15 cellular contexts compared by ENCODE assay signal in genomic region chr13:59715591-59715990, GRCh38.
A peak's percentile ranks its signal among the peaks of the same experiment; 100 is the strongest.
DNase-seq lines count a peak whose midpoint lies in the region; ATAC-seq, FAIRE-seq and TF ChIP-seq lines count a peak whose summit lies in the region.
"Had no signal": no experiment of that assay in that cellular context is flagged by ENCODE, and none has a peak within 500 bp of the region (broad histone marks: within the 10 kb centered on the region; RNA-seq: fewer than 3 reads in every experiment).

No MANE protein-coding gene starts in this region.

- intact Hi-C loops in HepG2 (cut with micrococcal nuclease; ENCODE audit: unreplicated experiment) (no loop called here), right lobe of liver (cut with DNase I) (no loop called here)

- TF ChIP-seq CTCF in HepG2 (CRISPR knock-in tag; IDR thresholded peaks at IDR 0.05) (no peak), right lobe of liver (IDR thresholded peaks at IDR 0.05) (no peak), choroid plexus epithelial cell (conservative IDR thresholded peaks at IDR 0.05; ENCODE audit: low read depth, low read length) (no peak), coronary artery (IDR thresholded peaks at IDR 0.05) (no peak)

- no peaks in the 10 kb centered on the region for H3K9me3 ChIP-seq in HepG2 (ENCODE audit: low read length)
- no peaks in the 10 kb centered on the region for H3K9me3 ChIP-seq in right lobe of liver
- H3K9me3 ChIP-seq: BLaER1 treated with 17β-estradiol and CSF1 and Interleukin-3, amounts not matched to agents 10 nM and 100 nM had no signal

- WGBS in HepG2 (ENCODE audit: low lambda C conversion rate) = 100% methylated on average over 1 of the region's 1 CpG
- 80% methylated on average over 1 of the region's 1 CpG for WGBS in right lobe of liver (ENCODE audit: insufficient coverage, low coverage, low lambda C conversion rate, missing lambda C conversion rate)

- FAIRE-seq in HepG2 (lab: Jason Lieb, UNC) = no peak
- FAIRE-seq: GM12878 had no signal

- H3K27me3 ChIP-seq in HepG2 (ENCODE audit: control insufficient read depth in 1 of 2, insufficient read depth in 2 of 2, low read length in 2 of 2) (no peaks in the 10 kb centered on the region), right lobe of liver (no peaks in the 10 kb centered on the region)
- H3K27me3 ChIP-seq: BLaER1 treated with 17β-estradiol and CSF1 and Interleukin-3, amounts not matched to agents 10 nM and 100 nM had no signal

- no peak overlapping the region for H2AFZ ChIP-seq in HepG2 (ENCODE audit: low read length)

- TF ChIP-seq RAD21 in HepG2 (CRISPR knock-in tag; IDR thresholded peaks at IDR 0.05) = no peak

- in situ Hi-C loops in HepG2 (cut with HindIII; ENCODE audit: extremely low pct_ligation_motif_present, low pct_unique_long_range_greater_than_20kb) = no loop called here

- H3K4me1 ChIP-seq in HepG2 (ENCODE audit: insufficient read depth, low read length) (peaks cover 32% of the 10 kb centered on the region), right lobe of liver (no peaks in the 10 kb centered on the region)
- H3K4me1 ChIP-seq: BLaER1 treated with 17β-estradiol and CSF1 and Interleukin-3, amounts not matched to agents 10 nM and 100 nM had no signal

- H3K27ac ChIP-seq in HepG2 (ENCODE audit: extremely low read length, insufficient read depth, low read length) (no peak overlapping the region), right lobe of liver (no peak overlapping the region), coronary artery (no peak overlapping the region)
- H3K27ac ChIP-seq: BLaER1 treated with 17β-estradiol and CSF1 and Interleukin-3, amounts not matched to agents 10 nM and 100 nM had no signal

- TF ChIP-seq EP300 in HepG2 (IDR thresholded peaks at IDR 0.05; ENCODE audit: low read depth in 2 of 2, low read length in 2 of 2) (no peak), HepG2 (CRISPR knock-in tag; IDR thresholded peaks at IDR 0.05; ENCODE audit: borderline replicate concordance) (no peak)

- CTCF ChIA-PET in HepG2 (lab: Yijun Ruan, JAX; ENCODE audit: low intra/inter-chr PET ratio, low total read pairs) = no interaction called here

- H3K4me3 ChIP-seq in HepG2 (replicated peaks in 1 of 3; ENCODE audit: insufficient read depth in 1 of 3, low read depth in 2 of 3, low read length in 3 of 3) (no peak overlapping the region), right lobe of liver (no peak overlapping the region), choroid plexus epithelial cell (ENCODE audit: low read depth, low read length) (no peak overlapping the region), coronary artery (no peak overlapping the region)
- H3K4me3 ChIP-seq: BLaER1 treated with 17β-estradiol and CSF1 and Interleukin-3, amounts not matched to agents 10 nM and 100 nM; GM12878 had no signal

- H3K9ac ChIP-seq in HepG2 (ENCODE audit: insufficient read depth, low read depth, low read length) = no peak overlapping the region
- H3K9ac ChIP-seq: BLaER1 treated with 17β-estradiol and CSF1 and Interleukin-3, amounts not matched to agents 10 nM and 100 nM had no signal

- H3K4me2 ChIP-seq in HepG2 (ENCODE audit: low read depth, low read length) = no peak overlapping the region
- H3K4me2 ChIP-seq: BLaER1 treated with 17β-estradiol and CSF1 and Interleukin-3, amounts not matched to agents 10 nM and 100 nM had no signal

- no peaks in the 10 kb centered on the region for H3K79me2 ChIP-seq in HepG2 (ENCODE audit: insufficient read depth, low read length)

- ATAC-seq in HepG2 (no peak), right lobe of liver (no peak)
- ATAC-seq: GM12878 had no signal

- no peak for DNase-seq in HepG2 (ENCODE audit: low spot score)
- no peak for DNase-seq in right lobe of liver
- DNase-seq in choroid plexus epithelial cell (ENCODE audit: low read depth) = peak; percentile 14
- DNase-seq in iris pigment epithelial cell (ENCODE audit: low read depth) = peak; percentile 14
- no peak for DNase-seq in coronary artery (ENCODE audit: low spot score)
- DNase-seq in SIG-M5 treated with dmso at 0.1 percent for 504 hours (lab: John Stamatoyannopoulos, UW; ENCODE audit: unreplicated experiment) = no peak
- DNase-seq in pons (ENCODE audit: low spot score) = no peak
- DNase-seq: ACHN; Calu3; CD4-positive, CD25-positive, alpha-beta regulatory T cell; DMS 273 treated with DMSO at 0.1 percent for 48 hours; GOT3; H9 had no signal

- H4K20me1 ChIP-seq in HepG2 (ENCODE audit: insufficient read depth, low read length) = no peaks in the 10 kb centered on the region
- H4K20me1 ChIP-seq: BLaER1 treated with 17β-estradiol and CSF1 and Interleukin-3, amounts not matched to agents 10 nM and 100 nM had no signal

- TF ChIP-seq POLR2A in HepG2 (IDR thresholded peaks at IDR 0.05; ENCODE audit: insufficient read depth in 1 of 2, low read depth in 2 of 2, low read length in 2 of 2) (no peak), right lobe of liver (IDR thresholded peaks at IDR 0.05) (no peak)

- no peaks in the 10 kb centered on the region for H3K36me3 ChIP-seq in HepG2 (replicated peaks in 1 of 2; ENCODE audit: control insufficient read depth in 1 of 2, insufficient read depth in 2 of 2, low read length in 2 of 2)
- no peaks in the 10 kb centered on the region for H3K36me3 ChIP-seq in right lobe of liver
- H3K36me3 ChIP-seq: BLaER1 treated with 17β-estradiol and CSF1 and Interleukin-3, amounts not matched to agents 10 nM and 100 nM had no signal

- POLR2A ChIA-PET in HepG2 (lab: Yijun Ruan, JAX) = no interaction called here

- BruUV-seq in HepG2 (replicated peaks; lab: Mats Ljungman, UMichigan) = no TSS peak

TF ChIP-seq in HepG2, 621 proteins besides CTCF, POLR2A, EP300 and RAD21:
- TF ChIP-seq CEBPB (IDR thresholded peaks at IDR 0.05; ENCODE audit: borderline replicate concordance, low read depth, low read length) = 0 out of 2 replicates have a peak, but pooled peaks have one; percentile 2
- TF ChIP-seq IRX3 (CRISPR knock-in tag; IDR thresholded peaks at IDR 0.05; ENCODE audit: borderline replicate concordance, low read depth) = no peak

Comparison
In these comparisons a context has a peak if more than half of its experiments do, and no peak if none do; other contexts are left out.
1. DNase-seq: peak in choroid plexus epithelial cell (single experiment) and iris pigment epithelial cell (single experiment); none in HepG2 (single experiment), right lobe of liver (0 of 3), coronary artery (single experiment), SIG-M5 treated with dmso at 0.1 percent for 504 hours (single experiment) and pons (single experiment).